In the genomic region with DNA sequence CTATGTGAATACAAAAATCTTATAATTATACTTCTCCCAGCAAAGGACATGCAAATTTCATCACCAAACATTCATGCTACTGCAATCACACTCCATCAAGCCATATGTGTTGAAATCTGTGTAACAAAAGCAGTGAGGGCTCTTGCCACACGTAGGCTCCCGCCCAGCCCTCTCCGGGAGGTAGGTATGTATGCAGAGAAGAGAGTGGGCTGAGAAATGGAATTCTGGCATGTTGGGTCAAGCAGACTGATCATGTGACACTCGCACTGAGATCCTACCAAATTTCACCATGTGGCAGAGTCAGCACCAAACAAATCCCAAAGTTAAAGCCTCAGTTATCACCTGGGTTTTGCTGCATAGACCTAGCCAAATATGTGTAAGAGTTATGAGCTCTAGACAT, we compare ENCODE assay signal across 1 cellular context.
A peak's percentile ranks its signal among the peaks of the same experiment; 100 is the strongest.
TF ChIP-seq lines count a peak whose summit lies in the region.

No MANE protein-coding gene starts in this region.

TF ChIP-seq in K562, 482 proteins besides CTCF, POLR2A, EP300 and RAD21 (continued from another document):
- TF ChIP-seq, protein P1, sequence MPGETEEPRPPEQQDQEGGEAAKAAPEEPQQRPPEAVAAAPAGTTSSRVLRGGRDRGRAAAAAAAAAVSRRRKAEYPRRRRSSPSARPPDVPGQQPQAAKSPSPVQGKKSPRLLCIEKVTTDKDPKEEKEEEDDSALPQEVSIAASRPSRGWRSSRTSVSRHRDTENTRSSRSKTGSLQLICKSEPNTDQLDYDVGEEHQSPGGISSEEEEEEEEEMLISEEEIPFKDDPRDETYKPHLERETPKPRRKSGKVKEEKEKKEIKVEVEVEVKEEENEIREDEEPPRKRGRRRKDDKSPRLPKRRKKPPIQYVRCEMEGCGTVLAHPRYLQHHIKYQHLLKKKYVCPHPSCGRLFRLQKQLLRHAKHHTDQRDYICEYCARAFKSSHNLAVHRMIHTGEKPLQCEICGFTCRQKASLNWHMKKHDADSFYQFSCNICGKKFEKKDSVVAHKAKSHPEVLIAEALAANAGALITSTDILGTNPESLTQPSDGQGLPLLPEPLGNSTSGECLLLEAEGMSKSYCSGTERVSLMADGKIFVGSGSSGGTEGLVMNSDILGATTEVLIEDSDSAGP (CRISPR knock-in tag; IDR thresholded peaks at IDR 0.05) = no peak
- TF ChIP-seq, protein P2, sequence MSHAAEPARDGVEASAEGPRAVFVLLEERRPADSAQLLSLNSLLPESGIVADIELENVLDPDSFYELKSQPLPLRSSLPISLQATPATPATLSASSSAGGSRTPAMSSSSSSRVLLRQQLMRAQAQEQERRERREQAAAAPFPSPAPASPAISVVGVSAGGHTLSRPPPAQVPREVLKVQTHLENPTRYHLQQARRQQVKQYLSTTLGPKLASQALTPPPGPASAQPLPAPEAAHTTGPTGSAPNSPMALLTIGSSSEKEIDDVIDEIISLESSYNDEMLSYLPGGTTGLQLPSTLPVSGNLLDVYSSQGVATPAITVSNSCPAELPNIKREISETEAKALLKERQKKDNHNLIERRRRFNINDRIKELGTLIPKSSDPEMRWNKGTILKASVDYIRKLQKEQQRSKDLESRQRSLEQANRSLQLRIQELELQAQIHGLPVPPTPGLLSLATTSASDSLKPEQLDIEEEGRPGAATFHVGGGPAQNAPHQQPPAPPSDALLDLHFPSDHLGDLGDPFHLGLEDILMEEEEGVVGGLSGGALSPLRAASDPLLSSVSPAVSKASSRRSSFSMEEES (CRISPR knock-in tag; IDR thresholded peaks at IDR 0.05) = peak; percentile 64
- TF ChIP-seq, protein P3, sequence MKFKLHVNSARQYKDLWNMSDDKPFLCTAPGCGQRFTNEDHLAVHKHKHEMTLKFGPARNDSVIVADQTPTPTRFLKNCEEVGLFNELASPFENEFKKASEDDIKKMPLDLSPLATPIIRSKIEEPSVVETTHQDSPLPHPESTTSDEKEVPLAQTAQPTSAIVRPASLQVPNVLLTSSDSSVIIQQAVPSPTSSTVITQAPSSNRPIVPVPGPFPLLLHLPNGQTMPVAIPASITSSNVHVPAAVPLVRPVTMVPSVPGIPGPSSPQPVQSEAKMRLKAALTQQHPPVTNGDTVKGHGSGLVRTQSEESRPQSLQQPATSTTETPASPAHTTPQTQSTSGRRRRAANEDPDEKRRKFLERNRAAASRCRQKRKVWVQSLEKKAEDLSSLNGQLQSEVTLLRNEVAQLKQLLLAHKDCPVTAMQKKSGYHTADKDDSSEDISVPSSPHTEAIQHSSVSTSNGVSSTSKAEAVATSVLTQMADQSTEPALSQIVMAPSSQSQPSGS (CRISPR knock-in tag; IDR thresholded peaks at IDR 0.05) = no peak
- TF ChIP-seq ATF1 (CRISPR knock-in tag; IDR thresholded peaks at IDR 0.05) (no peak), ATF1 (tag; IDR thresholded peaks at IDR 0.05) (no peak), SREBF2 (CRISPR knock-in tag; IDR thresholded peaks at IDR 0.05) (no peak), ZFPM2 (CRISPR knock-in tag; IDR thresholded peaks at IDR 0.05) (no peak)
- TF ChIP-seq, protein P4, sequence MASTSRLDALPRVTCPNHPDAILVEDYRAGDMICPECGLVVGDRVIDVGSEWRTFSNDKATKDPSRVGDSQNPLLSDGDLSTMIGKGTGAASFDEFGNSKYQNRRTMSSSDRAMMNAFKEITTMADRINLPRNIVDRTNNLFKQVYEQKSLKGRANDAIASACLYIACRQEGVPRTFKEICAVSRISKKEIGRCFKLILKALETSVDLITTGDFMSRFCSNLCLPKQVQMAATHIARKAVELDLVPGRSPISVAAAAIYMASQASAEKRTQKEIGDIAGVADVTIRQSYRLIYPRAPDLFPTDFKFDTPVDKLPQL (IDR thresholded peaks at IDR 0.05; ENCODE audit: extremely low read depth, insufficient read length) = no peak
TF ChIP-seq in K562: peak in this region for 1.
